ENCODE assay signal across 2 cellular contexts in genomic region chr5:57696005-57696755, GRCh38.
A peak's percentile ranks its signal among the peaks of the same experiment; 100 is the strongest.
TF ChIP-seq lines count a peak whose summit lies in the region.

No MANE protein-coding gene starts in this region.

TF ChIP-seq in IMR-90, 13 proteins besides CTCF, POLR2A, EP300 and RAD21:
- TF ChIP-seq USF2 (IDR thresholded peaks at IDR 0.05; ENCODE audit: low read depth, low read length) (no peak), FOS (IDR thresholded peaks at IDR 0.05; ENCODE audit: low read depth, low read length) (no peak), MAZ (IDR thresholded peaks at IDR 0.05; ENCODE audit: borderline replicate concordance, low read depth, low read length) (no peak), BHLHE40 (IDR thresholded peaks at IDR 0.05; ENCODE audit: low read depth, low read length) (no peak), NFE2L2 (IDR thresholded peaks at IDR 0.05; ENCODE audit: low read depth, low read length) (no peak)

TF ChIP-seq in HepG2, 621 proteins besides CTCF, POLR2A, EP300 and RAD21:
- TF ChIP-seq TOPORS (CRISPR knock-in tag; IDR thresholded peaks at IDR 0.05): no peak
- 0 out of 2 replicates have a peak, but pooled peaks have one; percentile 43 for TF ChIP-seq ZKSCAN5 (CRISPR knock-in tag; IDR thresholded peaks at IDR 0.05)
TF ChIP-seq in HepG2: peak in this region for 1.
